19 cellular contexts compared by ENCODE assay signal in the genomic region with DNA sequence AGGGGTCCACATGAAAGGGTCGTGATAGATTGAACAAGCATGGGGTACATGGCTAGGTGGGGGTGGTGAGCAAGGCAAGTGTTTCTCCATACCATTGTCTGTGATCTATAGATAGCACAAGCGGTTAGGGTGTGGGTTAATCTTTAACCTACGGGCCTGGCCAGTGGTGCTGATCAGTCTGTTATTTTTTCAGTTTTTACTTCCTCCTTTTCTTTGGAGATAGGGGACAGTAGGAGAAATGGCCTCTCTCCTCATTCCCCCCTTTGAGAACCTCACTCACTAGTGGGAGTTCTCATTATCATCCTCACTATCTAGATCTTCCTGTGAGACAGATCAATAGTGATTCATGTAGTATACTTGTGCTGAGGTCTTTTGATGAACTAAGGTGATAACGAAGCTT. TPM values are rescaled to one million over a fixed set of nuclear protein-coding genes. Genes with fewer than 3 reads are reported as not detected.
"Had no signal": no experiment of that assay in that cellular context is flagged by ENCODE, and none has a peak within 500 bp of the region (broad histone marks: within the 10 kb centered on the region; RNA-seq: fewer than 3 reads in every experiment).

No MANE protein-coding gene starts in this region.

- H3K27me3 ChIP-seq: ascending aorta, esophagus muscularis mucosa, gastroesophageal sphincter, heart right ventricle, sigmoid colon, stomach, testis, upper lobe of left lung had no signal

- H3K36me3 ChIP-seq: ascending aorta, esophagus muscularis mucosa, gastroesophageal sphincter, sigmoid colon, upper lobe of left lung had no signal

- H3K27ac ChIP-seq: ascending aorta, esophagus muscularis mucosa, gastroesophageal sphincter, heart right ventricle, sigmoid colon, stomach, testis, upper lobe of left lung had no signal

- DNase-seq: activated CD4-positive, alpha-beta T cell treated with anti-CD3 and anti-CD28 coated beads, Interleukin-2, amount 50 U/mL, for 4 hours; activated effector memory CD4-positive, alpha-beta T cell treated with anti-CD3 and anti-CD28 coated beads, Interleukin-2, amount 50 U/mL, for 16 hours; activated T-cell treated with anti-CD3 and anti-CD28 coated beads, Interleukin-2, amount 50 U/mL, for 72 hours; cortex of kidney; effector CD4-positive, alpha-beta T cell; heart right ventricle; left ventricle myocardium superior; occipital lobe; posterior cingulate gyrus; sigmoid colon; stimulated activated CD4-positive, alpha-beta T cell treated with anti-CD3 and anti-CD28 coated beads, Interleukin-4, amount 100 ng/mL, for 24 hours; stomach; testis; upper lobe of left lung had no signal

- H3K4me1 ChIP-seq: ascending aorta, gastroesophageal sphincter, heart right ventricle, sigmoid colon, stomach, testis, upper lobe of left lung had no signal

- ATAC-seq: activated T-cell treated with anti-CD3 and anti-CD28 coated beads, Interleukin-2, amount 50 U/mL, for 72 hours; gastroesophageal sphincter; heart right ventricle; left ventricle myocardium superior; stimulated activated effector memory CD8-positive, alpha-beta T cell treated with anti-CD3 and anti-CD28 coated beads, Interleukin-12 subunit alpha, Interleukin-12 subunit beta, amount 100 ng/mL, for 72 hours had no signal

- H3K9me3 ChIP-seq: gastroesophageal sphincter, sigmoid colon, testis had no signal

- H3K4me3 ChIP-seq: ascending aorta, esophagus muscularis mucosa, gastroesophageal sphincter, heart right ventricle, sigmoid colon, stomach, testis, upper lobe of left lung had no signal

RNA-seq across cellular contexts. Expression of gene PLP2, which starts 32.0 kb away (rescaled TPM):
- polyA plus RNA-seq: neural cell had no signal
